9 cellular contexts compared by ENCODE assay signal in the genomic region with DNA sequence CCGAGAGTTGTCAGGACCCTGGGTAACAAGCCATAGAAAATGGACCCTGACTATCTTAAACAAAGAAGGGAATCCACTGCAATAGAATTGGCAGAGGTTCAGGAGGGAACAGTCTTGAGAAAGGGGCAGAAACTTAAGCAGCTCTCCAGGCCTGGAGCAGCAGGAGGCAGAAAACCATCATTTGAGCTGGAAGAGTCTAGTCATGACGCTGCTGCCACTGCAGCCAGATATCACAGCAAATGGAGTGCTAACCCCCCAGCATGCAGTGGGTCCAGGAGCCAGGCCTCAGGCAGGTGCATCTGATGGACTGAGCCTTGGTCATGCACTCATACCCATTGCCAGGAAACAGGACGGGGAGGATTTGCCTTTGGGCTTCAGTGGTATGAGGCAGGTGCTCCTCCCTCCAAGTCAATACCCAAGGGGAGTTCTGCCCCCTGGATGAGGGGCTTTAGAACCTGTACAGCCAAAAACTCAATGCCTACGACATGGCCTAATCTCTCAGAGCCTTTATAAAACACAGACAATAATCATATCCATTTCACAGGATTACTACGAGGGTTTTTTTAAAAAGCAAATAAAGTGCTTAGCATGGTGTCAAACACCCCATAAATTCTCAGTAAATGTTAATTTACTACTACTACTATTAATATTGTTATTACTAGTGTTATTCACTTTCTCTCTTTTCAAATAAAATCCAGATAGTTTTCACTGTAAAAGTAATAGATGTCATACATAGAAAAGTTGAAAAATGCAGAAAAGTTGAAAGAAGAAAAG. TPM values are rescaled to one million over a fixed set of nuclear protein-coding genes. Genes with fewer than 3 reads are reported as not detected.
DNase-seq lines count a peak whose midpoint lies in the region; ATAC-seq lines count a peak whose summit lies in the region.
"Had no signal": no experiment of that assay in that cellular context is flagged by ENCODE, and none has a peak within 500 bp of the region (broad histone marks: within the 10 kb centered on the region; RNA-seq: fewer than 3 reads in every experiment).

No MANE protein-coding gene starts in this region.

- H3K4me1 Mint-ChIP-seq in activated naive CD4-positive, alpha-beta T cell treated with anti-CD3 and anti-CD28 coated beads for 36 hours (ENCODE audit: low read depth), result peaks cover 58% of the 10 kb centered on the region
- H3K4me1 Mint-ChIP-seq in activated T-cell treated with anti-CD3 and anti-CD28 coated beads, Interleukin-2, amount 50 U/mL, for 72 hours (ENCODE audit: low read depth), result peaks cover 78% of the 10 kb centered on the region
- H3K4me1 Mint-ChIP-seq in stimulated activated naive B cell treated with anti-CD40 and anti-IgM and Interleukin-4, amounts not matched to agents 10 μg/mL and 1 μg/mL and 100 μg/mL, for 72 hours, result peaks cover 40 to 68% of the 10 kb centered on the region in 2 donors

- H3K9me3 Mint-ChIP-seq in activated naive CD4-positive, alpha-beta T cell treated with anti-CD3 and anti-CD28 coated beads for 36 hours, result no peaks in the 10 kb centered on the region
- no peaks in the 10 kb centered on the region for H3K9me3 Mint-ChIP-seq in activated T-cell treated with anti-CD3 and anti-CD28 coated beads, Interleukin-2, amount 50 U/mL, for 72 hours
- no peaks in the 10 kb centered on the region for H3K9me3 Mint-ChIP-seq in stimulated activated naive B cell treated with anti-CD40 and anti-IgM and Interleukin-4, amounts not matched to agents 10 μg/mL and 1 μg/mL and 100 μg/mL, for 72 hours

- peak; percentile 12 for ATAC-seq in HG02973 (IDR thresholded peaks at IDR 0.05; ENCODE audit: unreplicated experiment)
- peak; percentile 36 to 37 for ATAC-seq in activated T-cell treated with anti-CD3 and anti-CD28 coated beads, Interleukin-2, amount 50 U/mL, for 72 hours (replicated peaks in 1 of 2)
- ATAC-seq in stimulated activated naive B cell treated with anti-CD40 and anti-IgM and Interleukin-4, amounts not matched to agents 10 μg/mL and 1 μg/mL and 100 μg/mL, for 72 hours (replicated peaks), result peak; percentile 19 to 51
- ATAC-seq: left colon had no signal

- H3K4me3 Mint-ChIP-seq in activated naive CD4-positive, alpha-beta T cell treated with anti-CD3 and anti-CD28 coated beads for 36 hours, result no peak overlapping the region
- H3K4me3 Mint-ChIP-seq in activated T-cell treated with anti-CD3 and anti-CD28 coated beads, Interleukin-2, amount 50 U/mL, for 72 hours, result peak overlapping the region; percentile 72 to 74
- H3K4me3 Mint-ChIP-seq in stimulated activated naive B cell treated with anti-CD40 and anti-IgM and Interleukin-4, amounts not matched to agents 10 μg/mL and 1 μg/mL and 100 μg/mL, for 72 hours, result no peak overlapping the region

- intact Hi-C loops in activated naive CD4-positive, alpha-beta T cell treated with anti-CD3 and anti-CD28 coated beads for 36 hours (cut with micrococcal nuclease), result loop anchor here (1.0 kb wide), 1 partner anchor 8 kb away; no protein-coding TSS in a partner anchor

- no peaks in the 10 kb centered on the region for H3K27me3 Mint-ChIP-seq in activated naive CD4-positive, alpha-beta T cell treated with anti-CD3 and anti-CD28 coated beads for 36 hours (ENCODE audit: low read depth)
- no peaks in the 10 kb centered on the region for H3K27me3 Mint-ChIP-seq in activated T-cell treated with anti-CD3 and anti-CD28 coated beads, Interleukin-2, amount 50 U/mL, for 72 hours (ENCODE audit: low read depth)
- H3K27me3 Mint-ChIP-seq in stimulated activated naive B cell treated with anti-CD40 and anti-IgM and Interleukin-4, amounts not matched to agents 10 μg/mL and 1 μg/mL and 100 μg/mL, for 72 hours, result no peaks in the 10 kb centered on the region

- no peaks in the 10 kb centered on the region for H3K36me3 Mint-ChIP-seq in activated naive CD4-positive, alpha-beta T cell treated with anti-CD3 and anti-CD28 coated beads for 36 hours (ENCODE audit: low read depth)
- H3K36me3 Mint-ChIP-seq in activated T-cell treated with anti-CD3 and anti-CD28 coated beads, Interleukin-2, amount 50 U/mL, for 72 hours (ENCODE audit: insufficient read depth in 2 of 2), result peaks cover 3 to 6% of the 10 kb centered on the region in 2 donors
- peaks cover 8 to 13% of the 10 kb centered on the region in 2 donors for H3K36me3 Mint-ChIP-seq in stimulated activated naive B cell treated with anti-CD40 and anti-IgM and Interleukin-4, amounts not matched to agents 10 μg/mL and 1 μg/mL and 100 μg/mL, for 72 hours

- H3K27ac Mint-ChIP-seq in activated naive CD4-positive, alpha-beta T cell treated with anti-CD3 and anti-CD28 coated beads for 36 hours, result peak overlapping the region; percentile 77
- peak overlapping the region; percentile 74 for H3K27ac Mint-ChIP-seq in activated T-cell treated with anti-CD3 and anti-CD28 coated beads, Interleukin-2, amount 50 U/mL, for 72 hours
- peak overlapping the region; percentile 16 for H3K27ac Mint-ChIP-seq in stimulated activated naive B cell treated with anti-CD40 and anti-IgM and Interleukin-4, amounts not matched to agents 10 μg/mL and 1 μg/mL and 100 μg/mL, for 72 hours

- no peak for DNase-seq in activated naive CD4-positive, alpha-beta T cell treated with anti-CD3 and anti-CD28 coated beads for 36 hours
- DNase-seq in activated naive CD4-positive, alpha-beta T cell (lab: John Stamatoyannopoulos, UW), result no peak
- DNase-seq in activated T-cell treated with anti-CD3 and anti-CD28 coated beads, Interleukin-2, amount 50 U/mL, for 72 hours, result no peak
- no peak for DNase-seq in stimulated activated naive B cell treated with anti-CD40 and anti-IgM and Interleukin-4, amounts not matched to agents 10 μg/mL and 1 μg/mL and 100 μg/mL, for 72 hours
- DNase-seq in DMS 273 (lab: John Stamatoyannopoulos, UW; ENCODE audit: unreplicated experiment), result no peak
- no peak for DNase-seq in NCI-H128 (lab: John Stamatoyannopoulos, UW; ENCODE audit: unreplicated experiment)
- no peak for DNase-seq in NCI-H82 treated with DMSO at 0.1 percent for 48 hours (lab: John Stamatoyannopoulos, UW; ENCODE audit: unreplicated experiment)
- DNase-seq: left colon had no signal

- CTCF ChIA-PET in activated naive CD4-positive, alpha-beta T cell treated with anti-CD3 and anti-CD28 coated beads for 36 hours (lab: Charles Lee), result interaction anchor here (0.6 to 3.6 kb wide), 4 partner anchors 25 to 223 kb away, joined by 3 to 17 read pairs (median 4); no protein-coding TSS in a partner anchor

RNA-seq across cellular contexts. Expression of gene DUSP5, which starts 30.7 kb away (rescaled TPM):
- total RNA-seq in activated naive CD4-positive, alpha-beta T cell treated with anti-CD3 and anti-CD28 coated beads for 36 hours, result 10 to 100 TPM; 51.0 to 53.5 TPM
- 100 to 1,000 TPM; 122 to 242 TPM for total RNA-seq in activated T-cell treated with anti-CD3 and anti-CD28 coated beads, Interleukin-2, amount 50 U/mL, for 72 hours

RNA-seq across cellular contexts. Expression of gene SMC3, which starts 39.1 kb away (rescaled TPM):
- 10 to 100 TPM; 81.3 to 85.0 TPM for total RNA-seq in activated naive CD4-positive, alpha-beta T cell treated with anti-CD3 and anti-CD28 coated beads for 36 hours
- 10 to 100 TPM; 79.7 to 85.6 TPM for total RNA-seq in activated T-cell treated with anti-CD3 and anti-CD28 coated beads, Interleukin-2, amount 50 U/mL, for 72 hours

Comparison
In these comparisons a context has a peak if more than half of its experiments do, and no peak if none do; other contexts are left out.
1. H3K27ac Mint-ChIP-seq: peak in every context shown above with its lines; median percentile 77 in activated naive CD4-positive, alpha-beta T cell treated with anti-CD3 and anti-CD28 coated beads for 36 hours; 74 in activated T-cell treated with anti-CD3 and anti-CD28 coated beads, Interleukin-2, amount 50 U/mL, for 72 hours; 16 in stimulated activated naive B cell treated with anti-CD40 and anti-IgM and Interleukin-4, amounts not matched to agents 10 μg/mL and 1 μg/mL and 100 μg/mL, for 72 hours.
2. H3K4me3 Mint-ChIP-seq: peak in activated T-cell treated with anti-CD3 and anti-CD28 coated beads, Interleukin-2, amount 50 U/mL, for 72 hours (2 of 2); none in activated naive CD4-positive, alpha-beta T cell treated with anti-CD3 and anti-CD28 coated beads for 36 hours (single experiment) and stimulated activated naive B cell treated with anti-CD40 and anti-IgM and Interleukin-4, amounts not matched to agents 10 μg/mL and 1 μg/mL and 100 μg/mL, for 72 hours (0 of 2).
3. Peak in every context shown above with its lines, with median percentiles within 50 percentile points of each other: ATAC-seq.